7 cellular contexts compared by ENCODE assay signal in genomic region chr17:18084256-18084655, GRCh38.
"Had no signal": no experiment of that assay in that cellular context is flagged by ENCODE, and none has a peak within 500 bp of the region (broad histone marks: within the 10 kb centered on the region; RNA-seq: fewer than 3 reads in every experiment).

No MANE protein-coding gene starts in this region.

- FAIRE-seq: H1, H54, HTR-8/SVneo had no signal

- H3K4me3 Mint-ChIP-seq: GM23338, H9 had no signal

- H2AFZ ChIP-seq: GM23338 had no signal

- H3K4me2 ChIP-seq: GM23338 had no signal

- H3K27ac Mint-ChIP-seq: GM23338, H9 had no signal

- DNase-seq: H9, HCEC 1CT had no signal

- ATAC-seq: GM23338 had no signal

- H3K9me3 Mint-ChIP-seq: GM23338, H9, IgD-negative memory B cell had no signal

- H3K4me3 ChIP-seq: GM23338 had no signal
